ENCODE assay signal across 22 cellular contexts in the genomic region with DNA sequence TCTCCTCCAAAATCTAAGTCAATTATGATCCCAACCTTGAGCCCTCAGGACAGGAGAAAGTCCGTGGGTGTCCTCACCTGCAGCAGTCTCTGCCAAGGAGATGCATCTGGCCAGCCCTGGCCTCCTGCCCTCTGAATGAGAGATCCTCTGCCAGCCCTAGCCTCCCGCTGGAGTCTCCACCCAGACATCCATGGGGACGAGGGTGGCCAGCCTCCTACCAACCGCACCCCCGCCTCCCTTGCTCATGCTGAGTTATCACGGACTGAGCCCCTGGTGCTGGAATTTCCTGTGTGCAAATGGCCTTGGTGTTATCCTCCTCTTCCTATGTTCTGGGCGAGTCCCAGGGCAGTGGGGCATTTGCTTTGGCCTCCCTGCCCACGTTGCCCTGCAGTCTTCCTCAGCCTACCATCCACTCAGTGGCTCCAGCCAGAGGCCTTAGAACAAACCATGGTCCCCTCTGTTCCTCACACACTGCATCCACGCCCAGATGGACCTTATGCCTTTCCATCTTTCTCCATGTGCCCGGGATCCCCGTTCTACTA.
DNase-seq lines count a peak whose midpoint lies in the region; ATAC-seq and TF ChIP-seq lines count a peak whose summit lies in the region.
"Had no signal": no experiment of that assay in that cellular context is flagged by ENCODE, and none has a peak within 500 bp of the region (broad histone marks: within the 10 kb centered on the region; RNA-seq: fewer than 3 reads in every experiment).

No MANE protein-coding gene starts in this region.

- no peak for ATAC-seq in IMR-90 (ENCODE audit: low read depth)
- ATAC-seq in HG03039 (IDR thresholded peaks at IDR 0.05; ENCODE audit: unreplicated experiment): no peak
- no peak for ATAC-seq in upper lobe of right lung
- ATAC-seq: A549 had no signal

- CTCF ChIA-PET in IMR-90 (lab: Yijun Ruan, JAX): no interaction called here

- no peak overlapping the region for H2BK20ac ChIP-seq in IMR-90 (ENCODE audit: low read depth, low read length)

- H2AK5ac ChIP-seq in IMR-90 (ENCODE audit: low read depth, low read length) (no peak overlapping the region), mesendoderm (ENCODE audit: low read length) (peak overlapping the region; percentile 59)

- 51% methylated on average over 8 of the region's 11 CpGs; no CpG with 5 or more reads in 1 of the 2 experiments for WGBS in IMR-90 (ENCODE audit: extremely low coverage in 2 of 2, insufficient read length in 1 of 2), 2 experiments
- WGBS in mesendoderm (ENCODE audit: extremely low coverage, insufficient coverage, low lambda C conversion rate): no CpG with 5 or more reads among the region's 11 CpGs

- TF ChIP-seq POLR2A in IMR-90 (IDR thresholded peaks at IDR 0.05; ENCODE audit: low read depth, low read length): no peak

- H3K56ac ChIP-seq in IMR-90 (ENCODE audit: extremely low read depth, insufficient read depth, low read length) (no peak overlapping the region), mesendoderm (ENCODE audit: low read length) (peak overlapping the region; percentile 66)

- H2BK15ac ChIP-seq in IMR-90 (ENCODE audit: low read depth, low read length) (no peak overlapping the region), mesendoderm (replicated peaks; ENCODE audit: low read depth) (no peak overlapping the region)

- H2AK9ac ChIP-seq in IMR-90 (replicated peaks; ENCODE audit: low read depth, low read length, poor library complexity): peak overlapping the region; percentile 31

- no peak overlapping the region for H2AFZ ChIP-seq in IMR-90 (replicated peaks; ENCODE audit: low read length, poor library complexity)
- no peak overlapping the region for H2AFZ ChIP-seq in osteoblast (ENCODE audit: low read length)

- BruUV-seq in IMR-90 (replicated peaks; lab: Mats Ljungman, UMichigan): no TSS peak

- H3K9ac ChIP-seq in BLaER1 (no peak overlapping the region), IMR-90 (ENCODE audit: low read depth, low read length) (no peak overlapping the region), mesendoderm (ENCODE audit: low read length) (no peak overlapping the region)
- H3K9ac ChIP-seq: KMS-11, SK-N-SH had no signal

- POLR2A ChIA-PET in IMR-90 (lab: Charles Lee; ENCODE audit: unreplicated experiment): no interaction called here

- no peaks in the 10 kb centered on the region for H3K27me3 ChIP-seq in BLaER1
- H3K27me3 ChIP-seq in IMR-90 (ENCODE audit: control insufficient read depth, insufficient read depth, low read length): peaks cover 16% of the 10 kb centered on the region
- no peaks in the 10 kb centered on the region for H3K27me3 ChIP-seq in mesendoderm (ENCODE audit: insufficient read depth, low read length, poor library complexity)
- peaks cover 4% of the 10 kb centered on the region for H3K27me3 ChIP-seq in osteoblast (ENCODE audit: insufficient read depth, low read length)
- H3K27me3 ChIP-seq in upper lobe of right lung: no peaks in the 10 kb centered on the region

- H4K5ac ChIP-seq in IMR-90 (ENCODE audit: low read depth, low read length): no peak overlapping the region
- H4K5ac ChIP-seq in mesendoderm (ENCODE audit: low read length): no peak overlapping the region

- H3K9me3 ChIP-seq in BLaER1 (no peaks in the 10 kb centered on the region), IMR-90 (ENCODE audit: control insufficient read depth, insufficient read depth, low read length) (no peaks in the 10 kb centered on the region), osteoblast (ENCODE audit: low read depth, low read length) (no peaks in the 10 kb centered on the region), upper lobe of right lung (no peaks in the 10 kb centered on the region)
- H3K9me3 ChIP-seq: A549, HAP-1, SK-N-SH had no signal

- H3K79me1 ChIP-seq in IMR-90 (ENCODE audit: low read depth in 1 of 2, low read length in 2 of 2): no peaks in the 10 kb centered on the region
- no peaks in the 10 kb centered on the region for H3K79me1 ChIP-seq in mesendoderm (ENCODE audit: low read length)

- H3K14ac ChIP-seq in IMR-90 (replicated peaks; ENCODE audit: low read depth, low read length): no peak overlapping the region

- in situ Hi-C loops in IMR-90 (cut with MboI; ENCODE audit: low sequenced_read_pairs) (no loop called here), G401 (cut with HindIII; ENCODE audit: low sequenced_read_pairs) (no loop called here)

- dilution Hi-C loops in IMR-90 (cut with HindIII; ENCODE audit: low sequenced_read_pairs, unreplicated experiment): no loop called here

- H3K4me2 ChIP-seq in BLaER1 (peak overlapping the region; percentile 82), IMR-90 (ENCODE audit: low read depth, low read length) (no peak overlapping the region), mesendoderm (ENCODE audit: low read length) (no peak overlapping the region), osteoblast (ENCODE audit: insufficient read depth, low read length) (no peak overlapping the region)
- H3K4me2 ChIP-seq: A549, KMS-11, SK-N-SH had no signal

- H3K9me1 ChIP-seq in IMR-90 (ENCODE audit: insufficient read depth, low read length): no peaks in the 10 kb centered on the region

- DNase-seq in IMR-90 (no peak), mesendoderm (no peak), osteoblast (ENCODE audit: insufficient read length, low spot score, missing footprints) (peak; percentile 35), G401 (ENCODE audit: low spot score) (no peak), upper lobe of right lung (no peak)
- DNase-seq: CD4-positive, CD25-positive, alpha-beta regulatory T cell; DMS79; NCI-H1105; NCI-H146; NCI-H2029; NCI-H226; NCI-H510A treated with DMSO at 0.1 percent for 48 hours; NCI-H774; NK-92 treated with Interleukin-12 subunit alpha and Interleukin-12 subunit beta, amount 100 ng/mL, for 24 hours; SIG-M5; SK-N-SH had no signal

- H3K4me3 ChIP-seq in BLaER1 (no peak overlapping the region), IMR-90 (ENCODE audit: insufficient read depth, low read depth, low read length) (no peak overlapping the region), mesendoderm (ENCODE audit: low read length) (no peak overlapping the region), osteoblast (ENCODE audit: insufficient read depth, low read length) (no peak overlapping the region), upper lobe of right lung (no peak overlapping the region)
- H3K4me3 ChIP-seq: A549, HAP-1 had no signal

- H3K79me2 ChIP-seq in mesendoderm (ENCODE audit: control insufficient read depth, insufficient read depth, low read length) (no peaks in the 10 kb centered on the region), osteoblast (ENCODE audit: insufficient read depth, low read length) (no peaks in the 10 kb centered on the region)

- no peak overlapping the region for H3K18ac ChIP-seq in IMR-90 (ENCODE audit: low read depth, low read length)
- no peak overlapping the region for H3K18ac ChIP-seq in mesendoderm (ENCODE audit: low read length)

- H3K4ac ChIP-seq in IMR-90 (ENCODE audit: low read depth, low read length) (no peak overlapping the region), mesendoderm (ENCODE audit: low read depth, low read length) (no peak overlapping the region)

- H4K8ac ChIP-seq in IMR-90 (ENCODE audit: low read depth in 2 of 2, low read length in 2 of 2): no peak overlapping the region
- no peak overlapping the region for H4K8ac ChIP-seq in mesendoderm (ENCODE audit: low read depth, low read length)

- no peaks in the 10 kb centered on the region for H4K20me1 ChIP-seq in BLaER1
- H4K20me1 ChIP-seq in IMR-90 (ENCODE audit: insufficient read depth, low read length): no peaks in the 10 kb centered on the region
- no peaks in the 10 kb centered on the region for H4K20me1 ChIP-seq in osteoblast (ENCODE audit: insufficient read depth, low read length)

- H2BK5ac ChIP-seq in IMR-90 (ENCODE audit: low read depth, low read length, poor library complexity, severe bottlenecking) (no peak overlapping the region), mesendoderm (ENCODE audit: low read length) (peak overlapping the region; percentile 13)

- TF ChIP-seq RAD21 in IMR-90 (IDR thresholded peaks at IDR 0.05; ENCODE audit: low read length): no peak

- TF ChIP-seq CTCF in IMR-90 (conservative IDR thresholded peaks at IDR 0.05; ENCODE audit: low read depth, low read length) (no peak), osteoblast (IDR thresholded peaks at IDR 0.05; ENCODE audit: extremely low read depth, low read depth, low read length) (no peak), upper lobe of right lung (IDR thresholded peaks at IDR 0.05) (no peak)

- H3K23ac ChIP-seq in IMR-90 (ENCODE audit: low read depth, low read length) (no peak overlapping the region), mesendoderm (ENCODE audit: low read length) (no peak overlapping the region)

- no peak overlapping the region for H4K91ac ChIP-seq in IMR-90 (ENCODE audit: insufficient read depth, low read depth, low read length)

- H3K4me1 ChIP-seq in BLaER1 (peaks cover 64% of the 10 kb centered on the region), IMR-90 (ENCODE audit: control insufficient read depth, insufficient read depth, low read length) (peaks cover 2% of the 10 kb centered on the region; the same call in 1 of the 2 replicates), mesendoderm (ENCODE audit: control insufficient read depth, low read depth, low read length) (peaks cover 7% of the 10 kb centered on the region), osteoblast (ENCODE audit: insufficient read depth, low read length) (peaks cover 13% of the 10 kb centered on the region), upper lobe of right lung (no peaks in the 10 kb centered on the region)
- H3K4me1 ChIP-seq: HAP-1 had no signal

- H3K27ac ChIP-seq in BLaER1 (no peak overlapping the region), IMR-90 (ENCODE audit: insufficient read depth, low read length) (no peak overlapping the region), mesendoderm (ENCODE audit: low read depth, low read length) (no peak overlapping the region), osteoblast (ENCODE audit: low read depth, low read length) (no peak overlapping the region), upper lobe of right lung (no peak overlapping the region)
- H3K27ac ChIP-seq: A549, HL-60, KMS-11 had no signal

- no peaks in the 10 kb centered on the region for H3K36me3 ChIP-seq in BLaER1
- no peaks in the 10 kb centered on the region for H3K36me3 ChIP-seq in IMR-90 (ENCODE audit: control insufficient read depth, insufficient read depth, low read length)
- no peaks in the 10 kb centered on the region for H3K36me3 ChIP-seq in mesendoderm (ENCODE audit: control insufficient read depth, insufficient read depth, low read length)
- H3K36me3 ChIP-seq in osteoblast (ENCODE audit: insufficient read depth, low read length): no peaks in the 10 kb centered on the region
- H3K36me3 ChIP-seq in upper lobe of right lung: no peaks in the 10 kb centered on the region
- H3K36me3 ChIP-seq: HAP-1 had no signal

- intact Hi-C loops in IMR-90 (cut with micrococcal nuclease) (no loop called here), upper lobe of right lung (cut with DNase I) (no loop called here)

- no peak overlapping the region for H2BK120ac ChIP-seq in IMR-90 (ENCODE audit: low read depth, low read length)
- H2BK120ac ChIP-seq in mesendoderm (ENCODE audit: low read depth, low read length): no peak overlapping the region

TF ChIP-seq in IMR-90, 13 proteins besides CTCF, POLR2A, EP300 and RAD21 (continues in another document):
- TF ChIP-seq FOS (IDR thresholded peaks at IDR 0.05; ENCODE audit: low read depth, low read length): no peak
